ENCODE assay signal across 21 cellular contexts in the genomic region with DNA sequence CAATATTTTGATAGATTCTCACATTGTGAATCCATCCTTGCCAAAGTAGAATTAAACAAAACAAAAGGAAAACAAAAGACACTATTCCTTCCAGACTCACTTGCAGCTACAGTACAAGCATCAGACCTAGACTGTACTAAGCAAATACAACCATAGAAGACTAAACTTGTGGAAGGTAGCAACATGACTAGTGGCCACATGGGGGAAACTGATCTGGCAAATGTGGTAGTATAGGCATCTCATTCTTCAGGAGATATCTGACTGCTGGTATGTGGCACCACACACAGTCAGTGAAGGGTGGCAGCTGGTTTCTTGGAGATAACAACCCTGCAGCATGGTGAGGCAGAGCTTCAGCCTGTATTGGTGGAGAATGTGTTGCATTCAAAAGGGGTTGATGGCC.
"Had no signal": no experiment of that assay in that cellular context is flagged by ENCODE, and none has a peak within 500 bp of the region (broad histone marks: within the 10 kb centered on the region; RNA-seq: fewer than 3 reads in every experiment).

No MANE protein-coding gene starts in this region.

- H3K36me3 ChIP-seq: MG63 had no signal

- ATAC-seq: Panc1, PC-3, T-cell had no signal

- H3K27me3 ChIP-seq: MG63 had no signal

- DNase-seq: Karpas-422, KG1, MG63, NCI-H1092 treated with DMSO at 0.1 percent for 48 hours, NCI-H1436 treated with DMSO at 0.1 percent for 48 hours, NCI-H1694, NCI-H187 treated with DMSO at 0.1 percent for 48 hours, NCI-H2029 treated with DMSO at 0.1 percent for 48 hours, NCI-H2107, NCI-H2171, NCI-H226, NCI-H446, NCI-H510A, NCI-H524 treated with DMSO at 0.1 percent for 48 hours, NCI-H774, PC-3, SHP77, SK-N-SH, T-cell had no signal

- H3K27ac ChIP-seq: RWPE1 had no signal

- H3K9ac ChIP-seq: SK-N-SH had no signal

- H3K4me2 ChIP-seq: SK-N-SH had no signal

- H3K9me3 ChIP-seq: MG63, SK-N-SH had no signal

- H3K4me3 ChIP-seq: MG63 had no signal
